ENCODE assay signal across 1 cellular context in genomic region chr11:61480936-61481335, GRCh38.
TF ChIP-seq lines count a peak whose summit lies in the region.

No MANE protein-coding gene starts in this region.

TF ChIP-seq in K562, 482 proteins besides CTCF, POLR2A, EP300 and RAD21:
- TF ChIP-seq RFX1 (IDR thresholded peaks at IDR 0.05): peak; percentile 93
- peak; percentile 98 for TF ChIP-seq MYNN (IDR thresholded peaks at IDR 0.05)
- no peak; the same call in 1 of the 2 replicates for TF ChIP-seq MYNN (CRISPR knock-in tag; IDR thresholded peaks at IDR 0.05)
- no peak for TF ChIP-seq NFIX (CRISPR knock-in tag; IDR thresholded peaks at IDR 0.05; ENCODE audit: low read depth)
- TF ChIP-seq MXI1 (IDR thresholded peaks at IDR 0.05; ENCODE audit: low read depth, low read length): peak; percentile 73; the same call in 1 of the 2 replicates
- no peak for TF ChIP-seq SRF (CRISPR knock-in tag; IDR thresholded peaks at IDR 0.05)
- TF ChIP-seq CREB1 (IDR thresholded peaks at IDR 0.05): no peak
- no peak for TF ChIP-seq CREB1 (CRISPR knock-in tag; IDR thresholded peaks at IDR 0.05)
- no peak for TF ChIP-seq BRCA1 (IDR thresholded peaks at IDR 0.05)
- no peak for TF ChIP-seq BRCA1 (CRISPR knock-in tag; IDR thresholded peaks at IDR 0.05)
- TF ChIP-seq CSDE1 (IDR thresholded peaks at IDR 0.05): peak in 1 of 2 experiments; percentile 65; a peak in 2 of 4 replicates
